ENCODE assay signal across 30 cellular contexts in the genomic region with DNA sequence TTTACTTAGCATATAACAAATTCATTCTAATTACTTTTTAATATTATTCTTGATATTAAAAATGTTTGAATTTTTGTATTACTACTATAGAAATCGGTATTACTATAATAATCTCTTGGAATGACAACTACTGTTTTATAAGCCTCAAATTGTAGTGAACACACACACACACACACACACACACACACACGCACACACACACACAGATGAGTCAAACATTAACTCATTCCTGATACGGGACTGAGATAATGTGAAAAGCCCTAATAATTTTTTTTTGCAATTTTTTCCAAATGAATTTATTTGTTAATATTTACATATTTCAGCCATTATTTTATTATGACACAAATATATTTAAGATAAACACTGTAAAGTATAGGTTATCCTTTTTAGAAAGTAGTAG.
"Had no signal": no experiment of that assay in that cellular context is flagged by ENCODE, and none has a peak within 500 bp of the region (broad histone marks: within the 10 kb centered on the region; RNA-seq: fewer than 3 reads in every experiment).

No MANE protein-coding gene starts in this region.

- H3K27ac ChIP-seq: cardiac muscle cell, PC-9, RWPE1, WERI-Rb-1 had no signal

- H2AFZ ChIP-seq: PC-9 had no signal

- H3K36me3 Mint-ChIP-seq: activated naive CD8-positive, alpha-beta T cell treated with anti-CD3 and anti-CD28 coated beads for 36 hours; T-cell had no signal

- H3K27ac Mint-ChIP-seq: activated CD4-positive, alpha-beta memory T cell treated with anti-CD3 and anti-CD28 coated beads, Interleukin-2, amount 10 ng/mL, durations not matched to agents 7 days and 5 days; activated naive CD8-positive, alpha-beta T cell treated with anti-CD3 and anti-CD28 coated beads for 36 hours; activated T-cell treated with anti-CD3 and anti-CD28 coated beads, Interleukin-2, amount 50 U/mL, for 72 hours; activated T-helper 17 cell treated with anti-CD3 and anti-CD28 coated beads, Interleukin-2, amount 50 U/mL, for 72 hours; T-cell; T-helper 17 cell had no signal

- ATAC-seq: activated T-cell treated with anti-CD3 and anti-CD28 coated beads, Interleukin-2, amount 50 U/mL, for 72 hours; activated T-helper 17 cell treated with anti-CD3 and anti-CD28 coated beads, Interleukin-2, amount 50 U/mL, for 72 hours; Right ventricle myocardium inferior; SK-N-SH treated with all-trans-retinoic acid at 6 μM for 48 hours; T-cell; T-helper 17 cell had no signal

- H3K4me3 Mint-ChIP-seq: activated CD4-positive, alpha-beta memory T cell treated with anti-CD3 and anti-CD28 coated beads, Interleukin-2, amount 10 ng/mL, durations not matched to agents 7 days and 5 days; activated naive CD8-positive, alpha-beta T cell treated with anti-CD3 and anti-CD28 coated beads for 36 hours; activated T-cell treated with anti-CD3 and anti-CD28 coated beads, Interleukin-2, amount 50 U/mL, for 72 hours; activated T-helper 17 cell treated with anti-CD3 and anti-CD28 coated beads, Interleukin-2, amount 50 U/mL, for 72 hours; central memory CD8-positive, alpha-beta T cell; T-cell; T-helper 17 cell had no signal

- DNase-seq: activated CD4-positive, alpha-beta memory T cell treated with anti-CD3 and anti-CD28 coated beads, Interleukin-2, amount 10 ng/mL, durations not matched to agents 7 days and 5 days; activated CD4-positive, alpha-beta T cell treated with anti-CD3 and anti-CD28 coated beads for 1 hour; activated CD4-positive, alpha-beta T cell treated with anti-CD3 and anti-CD28 coated beads for 48 hours; activated CD4-positive, CD25-positive, alpha-beta regulatory T cell; activated CD8-positive, alpha-beta memory T cell treated with anti-CD3 and anti-CD28 coated beads for 24 hours; activated effector memory CD4-positive, alpha-beta T cell treated with anti-CD3 and anti-CD28 coated beads, Interleukin-2, amount 50 U/mL, for 16 hours; activated naive CD4-positive, alpha-beta T cell; activated naive CD4-positive, alpha-beta T cell treated with anti-CD3 and anti-CD28 coated beads, Interleukin-2, amount 50 U/mL, for 16 hours; activated naive CD8-positive, alpha-beta T cell treated with anti-CD3 and anti-CD28 coated beads for 36 hours; activated T-cell treated with anti-CD3 and anti-CD28 coated beads, Interleukin-2, amount 50 U/mL, for 1 hour; activated T-cell treated with anti-CD3 and anti-CD28 coated beads, Interleukin-2, amount 50 U/mL, for 72 hours; amniotic stem cell; aorta; Karpas-422; KBM-7; NCI-H1436 treated with DMSO at 0.1 percent for 48 hours; NCI-H1694 treated with DMSO at 0.1 percent for 48 hours; NCI-H2029; SIG-M5; T-cell; T-helper 17 cell had no signal

- H3K36me3 ChIP-seq: cardiac muscle cell, WERI-Rb-1 had no signal

- FAIRE-seq: RCC 7860 had no signal

- H3K4me2 ChIP-seq: PC-9 had no signal

- H3K4me1 Mint-ChIP-seq: activated CD4-positive, alpha-beta memory T cell treated with anti-CD3 and anti-CD28 coated beads, Interleukin-2, amount 10 ng/mL, durations not matched to agents 7 days and 5 days; activated naive CD8-positive, alpha-beta T cell treated with anti-CD3 and anti-CD28 coated beads for 36 hours; activated T-helper 17 cell treated with anti-CD3 and anti-CD28 coated beads, Interleukin-2, amount 50 U/mL, for 72 hours; central memory CD8-positive, alpha-beta T cell; T-cell; T-helper 17 cell had no signal

- H3K27me3 Mint-ChIP-seq: activated CD4-positive, alpha-beta memory T cell treated with anti-CD3 and anti-CD28 coated beads, Interleukin-2, amount 10 ng/mL, durations not matched to agents 7 days and 5 days; activated naive CD8-positive, alpha-beta T cell treated with anti-CD3 and anti-CD28 coated beads for 36 hours; activated T-helper 17 cell treated with anti-CD3 and anti-CD28 coated beads, Interleukin-2, amount 50 U/mL, for 72 hours; central memory CD8-positive, alpha-beta T cell; T-cell; T-helper 17 cell had no signal

- H3K4me3 ChIP-seq: cardiac muscle cell, PC-9 had no signal

- H3K27me3 ChIP-seq: cardiac muscle cell had no signal
